In genomic region chr15:74906450-74907276, GRCh38 we compare ENCODE assay signal across 8 cellular contexts. TPM values are rescaled to one million over a fixed set of nuclear protein-coding genes. Genes with fewer than 3 reads are reported as not detected.
DNase-seq lines count a peak whose midpoint lies in the region; ATAC-seq and TF ChIP-seq lines count a peak whose summit lies in the region.

Gene FAM219B (minus strand): TSS chr15:74906851. CDS start chr15:74906800, 51 bp downstream.

- no peaks in the 10 kb centered on the region for H3K27me3 ChIP-seq in WERI-Rb-1 (ENCODE audit: insufficient read depth, low read depth, severe bottlenecking)
- H3K27me3 ChIP-seq in mammary epithelial cell (ENCODE audit: insufficient read depth, low read length) = no peaks in the 10 kb centered on the region
- no peaks in the 10 kb centered on the region for H3K27me3 ChIP-seq in iPS-20b (ENCODE audit: insufficient read depth, low read length)

- H3K79me2 ChIP-seq in mammary epithelial cell (ENCODE audit: insufficient read depth, low read length) = peaks cover 29% of the 10 kb centered on the region

- TF ChIP-seq CTCF in WERI-Rb-1 (IDR thresholded peaks at IDR 0.05; ENCODE audit: low read depth, low read length) = no peak
- TF ChIP-seq CTCF in mammary epithelial cell (conservative IDR thresholded peaks at IDR 0.05 in 1 of 2, IDR thresholded peaks at IDR 0.05 in 1 of 2; ENCODE audit: extremely low read depth in 1 of 2, insufficient read depth in 1 of 2, low read depth in 1 of 2, low read length in 2 of 2) = peak in 1 of 2 donors; percentile 0

- no TSS peak for BruUV-seq in mammary epithelial cell (replicated peaks; lab: Mats Ljungman, UMichigan)

- H3K9ac ChIP-seq in mammary epithelial cell (ENCODE audit: insufficient read depth, low read length) (peak within 1 kb of the TSS; percentile 78), iPS-20b (ENCODE audit: low read depth, low read length) (peak within 1 kb of the TSS; percentile 97)

- H2AFZ ChIP-seq in mammary epithelial cell (ENCODE audit: low read depth, low read length) = peak within 1 kb of the TSS; percentile 100

- in situ Hi-C loops in mammary epithelial cell (cut with MboI; ENCODE audit: low sequenced_read_pairs in 2 of 2) = no loop called here

- WGBS in mammary epithelial cell (ENCODE audit: low coverage, missing lambda C conversion rate) = 0% methylated on average over 10 of the region's 76 CpGs

- H3K4me3 ChIP-seq in WERI-Rb-1 (ENCODE audit: low read depth, low read length) (peak within 1 kb of the TSS; percentile 78), mammary epithelial cell (replicated peaks in 1 of 3; ENCODE audit: insufficient read depth in 1 of 3, low read depth in 2 of 3, low read length in 3 of 3) (peak within 1 kb of the TSS; percentile 81 to 97 (median 84)), iPS-20b (ENCODE audit: low read length) (peak within 1 kb of the TSS; percentile 97), skin epidermis (peak within 1 kb of the TSS; percentile 64 to 94 (median 88))

- dilution Hi-C loops in mammary epithelial cell (cut with HindIII; ENCODE audit: low sequenced_read_pairs) = loop anchor here (5.0 kb wide), 2 partner anchors 54 to 71 kb away; no protein-coding TSS in a partner anchor

- H3K27ac ChIP-seq in WERI-Rb-1 (peak within 1 kb of the TSS; percentile 99), mammary epithelial cell (ENCODE audit: insufficient read depth, low read depth, low read length) (peak within 1 kb of the TSS; percentile 74), iPS-20b (ENCODE audit: low read length) (peak within 1 kb of the TSS; percentile 75), skin epidermis (peak within 1 kb of the TSS; percentile 84 to 99 (median 96))

- peaks cover 51% of the 10 kb centered on the region for H3K36me3 ChIP-seq in WERI-Rb-1
- H3K36me3 ChIP-seq in mammary epithelial cell (ENCODE audit: insufficient read depth, low read length) = peaks cover 20% of the 10 kb centered on the region
- peaks cover 32% of the 10 kb centered on the region for H3K36me3 ChIP-seq in iPS-20b (ENCODE audit: insufficient read depth, low read depth, low read length)

- CTCF ChIA-PET in mammary epithelial cell (lab: Charles Lee; ENCODE audit: low non-redundant PET) = interaction anchor here (0.6 to 0.7 kb wide), 2 partner anchors 41 to 64 kb away, joined by 3 read pairs; no protein-coding TSS in a partner anchor

- peak within 1 kb of the TSS; percentile 95 for H3K4me2 ChIP-seq in mammary epithelial cell (ENCODE audit: insufficient read depth, low read depth, low read length)

- intact Hi-C loops in mammary epithelial cell (cut with micrococcal nuclease) = loop anchor here (2.0 kb wide), 1 partner anchor 44 kb away; no protein-coding TSS in a partner anchor

- DNase-seq in NK-92 treated with Interleukin-12 subunit alpha and Interleukin-12 subunit beta, amount 100 ng/mL, for 24 hours (lab: John Stamatoyannopoulos, UW) = peak; percentile 91
- DNase-seq in NK-92 (lab: John Stamatoyannopoulos, UW; ENCODE audit: unreplicated experiment) = no peak
- peak; percentile 75 for DNase-seq in NCI-H2171 (lab: John Stamatoyannopoulos, UW)
- DNase-seq in WERI-Rb-1 = peak; percentile 93
- DNase-seq in mammary epithelial cell = peak; percentile 76

- H3K4me1 ChIP-seq in mammary epithelial cell (ENCODE audit: insufficient read depth, low read length) (peaks cover 11% of the 10 kb centered on the region), iPS-20b (ENCODE audit: insufficient read depth, low read length) (no peaks in the 10 kb centered on the region)

- ATAC-seq in HG03039 (IDR thresholded peaks at IDR 0.05; ENCODE audit: unreplicated experiment) = peak; percentile 77

- H4K20me1 ChIP-seq in mammary epithelial cell (ENCODE audit: insufficient read depth, low read length) = no peaks in the 10 kb centered on the region

- no peaks in the 10 kb centered on the region for H3K9me3 ChIP-seq in WERI-Rb-1 (ENCODE audit: severe bottlenecking)
- H3K9me3 ChIP-seq in mammary epithelial cell (replicated peaks; ENCODE audit: insufficient read depth, low read length) = no peaks in the 10 kb centered on the region
- H3K9me3 ChIP-seq in iPS-20b (ENCODE audit: insufficient read depth, low read depth, low read length) = no peaks in the 10 kb centered on the region; the same call in 1 of the 2 replicates

RNA-seq across cellular contexts. Expression of gene FAM219B, which starts in this region (rescaled TPM):
- total RNA-seq in mammary epithelial cell = 10 to 100 TPM; 64.2 to 89.0 TPM
- polyA plus RNA-seq in mammary epithelial cell = 26.5 TPM
- 18.8 TPM for polyA minus RNA-seq in mammary epithelial cell
